ENCODE assay signal across 15 cellular contexts in genomic region chr1:208085655-208086054, GRCh38.
DNase-seq lines count a peak whose midpoint lies in the region; ATAC-seq, FAIRE-seq and TF ChIP-seq lines count a peak whose summit lies in the region.
"Had no signal": no experiment of that assay in that cellular context is flagged by ENCODE, and none has a peak within 500 bp of the region (broad histone marks: within the 10 kb centered on the region; RNA-seq: fewer than 3 reads in every experiment).

No MANE protein-coding gene starts in this region.

- peaks cover 37% of the 10 kb centered on the region for H3K4me1 Mint-ChIP-seq in stimulated activated naive CD8-positive, alpha-beta T cell treated with anti-CD3 and anti-CD28 coated beads, Interleukin-15, amount 100 ng/mL, for 72 hours
- H3K4me1 Mint-ChIP-seq in osteocyte (ENCODE audit: unreplicated experiment): peaks cover 39% of the 10 kb centered on the region

- TF ChIP-seq POLR2A in Peyer's patch (IDR thresholded peaks at IDR 0.05) (no peak), GM12892 (IDR thresholded peaks at IDR 0.05; ENCODE audit: low read depth, low read length) (no peak)

- peak overlapping the region; percentile 83 to 84 for H3K4me3 Mint-ChIP-seq in stimulated activated naive CD8-positive, alpha-beta T cell treated with anti-CD3 and anti-CD28 coated beads, Interleukin-15, amount 100 ng/mL, for 72 hours
- no peak overlapping the region for H3K4me3 Mint-ChIP-seq in osteocyte (ENCODE audit: unreplicated experiment)

- H3K36me3 ChIP-seq in Peyer's patch: peaks cover 0 to 43% (median 0%) of the 10 kb centered on the region in 3 donors

- no peak for DNase-seq in stimulated activated naive CD8-positive, alpha-beta T cell treated with anti-CD3 and anti-CD28 coated beads, Interleukin-15, amount 100 ng/mL, for 72 hours
- DNase-seq in stimulated activated naive CD8-positive, alpha-beta T cell treated with anti-CD3 and anti-CD28 coated beads, Interleukin-15, Interleukin-2, amounts not matched to agents 100 U/mL and 50 U/mL, for 24 hours: no peak
- DNase-seq in coronary artery (ENCODE audit: low spot score) (no peak), osteocyte (ENCODE audit: extremely low spot score, unreplicated experiment) (no peak), Peyer's patch (no peak), GM12892 (ENCODE audit: insufficient read length) (no peak), DMS79 treated with DMSO at 0.1 percent for 48 hours (lab: John Stamatoyannopoulos, UW) (no peak), NCI-H2107 treated with DMSO at 0.1 percent for 48 hours (lab: John Stamatoyannopoulos, UW; ENCODE audit: unreplicated experiment) (no peak)
- DNase-seq: central memory CD4-positive, alpha-beta T cell; GOT3; immature natural killer cell; NCI-H226 had no signal

- H3K27ac Mint-ChIP-seq in stimulated activated naive CD8-positive, alpha-beta T cell treated with anti-CD3 and anti-CD28 coated beads, Interleukin-15, amount 100 ng/mL, for 72 hours: peak overlapping the region; percentile 41 to 84
- H3K27ac Mint-ChIP-seq in osteocyte (ENCODE audit: unreplicated experiment): peak overlapping the region; percentile 89
- H3K27ac Mint-ChIP-seq: progenitor cell of endocrine pancreas had no signal

- FAIRE-seq in GM12892 (lab: Jason Lieb, UNC): no peak
- FAIRE-seq: D721Med had no signal

- no peak for TF ChIP-seq CTCF in coronary artery (IDR thresholded peaks at IDR 0.05)
- TF ChIP-seq CTCF in osteocyte (IDR thresholded peaks at IDR 0.05): no peak
- TF ChIP-seq CTCF in Peyer's patch (IDR thresholded peaks at IDR 0.05): no peak

- no peaks in the 10 kb centered on the region for H3K27me3 Mint-ChIP-seq in stimulated activated naive CD8-positive, alpha-beta T cell treated with anti-CD3 and anti-CD28 coated beads, Interleukin-15, amount 100 ng/mL, for 72 hours
- no peaks in the 10 kb centered on the region for H3K27me3 Mint-ChIP-seq in osteocyte (ENCODE audit: unreplicated experiment)
- H3K27me3 Mint-ChIP-seq: IgD-negative memory B cell had no signal

- H3K4me1 ChIP-seq in Peyer's patch: peaks cover 0 to 10% (median 0%) of the 10 kb centered on the region in 4 donors

- ATAC-seq in stimulated activated naive CD8-positive, alpha-beta T cell treated with anti-CD3 and anti-CD28 coated beads, Interleukin-15, amount 100 ng/mL, for 72 hours: no peak
- ATAC-seq in stimulated activated naive CD8-positive, alpha-beta T cell treated with anti-CD3 and anti-CD28 coated beads, Interleukin-15, Interleukin-2, amounts not matched to agents 100 U/mL and 50 U/mL, for 24 hours: no peak

- H3K4me3 ChIP-seq in coronary artery: no peak overlapping the region
- no peak overlapping the region for H3K4me3 ChIP-seq in Peyer's patch

- peak overlapping the region; percentile 40 to 74 for H3K27ac ChIP-seq in coronary artery
- peak overlapping the region in 1 of 4 donors; percentile 49 for H3K27ac ChIP-seq in Peyer's patch

- H3K9me3 ChIP-seq in Peyer's patch: no peaks in the 10 kb centered on the region

- H3K36me3 Mint-ChIP-seq in osteocyte (ENCODE audit: unreplicated experiment): peaks cover 4% of the 10 kb centered on the region
- H3K36me3 Mint-ChIP-seq: IgD-negative memory B cell, immature natural killer cell had no signal

- no peaks in the 10 kb centered on the region for H3K27me3 ChIP-seq in Peyer's patch

- no peaks in the 10 kb centered on the region for H3K9me3 Mint-ChIP-seq in stimulated activated naive CD8-positive, alpha-beta T cell treated with anti-CD3 and anti-CD28 coated beads, Interleukin-15, amount 100 ng/mL, for 72 hours
- no peaks in the 10 kb centered on the region for H3K9me3 Mint-ChIP-seq in osteocyte (ENCODE audit: unreplicated experiment)
- H3K9me3 Mint-ChIP-seq: IgD-negative memory B cell, immature natural killer cell had no signal
